In the genomic region with DNA sequence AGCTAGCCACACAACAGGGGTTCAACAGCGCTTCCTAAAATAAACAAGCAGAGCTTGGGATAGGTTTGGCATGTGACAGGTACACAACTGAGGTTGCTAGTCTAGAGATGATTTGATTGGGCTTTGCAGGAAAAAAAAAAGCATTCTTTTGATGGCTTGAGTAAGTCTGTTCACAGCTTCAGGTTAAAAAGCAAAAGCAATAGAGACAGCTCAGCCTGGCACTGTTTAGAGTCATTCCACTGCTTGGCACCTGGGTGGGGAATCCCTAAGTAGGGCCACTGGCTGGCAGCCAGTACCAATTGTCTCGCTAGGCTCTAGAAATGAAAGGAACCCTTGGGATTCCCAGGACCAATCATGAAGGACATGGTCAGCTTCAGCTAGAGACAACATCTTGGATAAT, we compare ENCODE assay signal across 11 cellular contexts.
DNase-seq lines count a peak whose midpoint lies in the region; ATAC-seq and TF ChIP-seq lines count a peak whose summit lies in the region.
"Had no signal": no experiment of that assay in that cellular context is flagged by ENCODE, and none has a peak within 500 bp of the region (broad histone marks: within the 10 kb centered on the region; RNA-seq: fewer than 3 reads in every experiment).

No MANE protein-coding gene starts in this region.

- DNase-seq in DMS79 treated with DMSO at 0.1 percent for 48 hours (lab: John Stamatoyannopoulos, UW) (peak; percentile 47), NCI-H1105 treated with DMSO at 0.1 percent for 48 hours (lab: John Stamatoyannopoulos, UW) (peak; percentile 11), kidney epithelial cell (ENCODE audit: low read depth) (peak; percentile 12), DMS153 treated with DMSO at 0.1 percent for 48 hours (lab: John Stamatoyannopoulos, UW; ENCODE audit: unreplicated experiment) (no peak)
- DNase-seq: activated CD4-positive, alpha-beta T cell treated with anti-CD3 and anti-CD28 coated beads for 48 hours; activated effector memory CD4-positive, alpha-beta T cell treated with anti-CD3 and anti-CD28 coated beads, Interleukin-2, amount 50 U/mL, for 16 hours; T-cell had no signal

- H3K4me3 ChIP-seq in kidney epithelial cell (ENCODE audit: low read depth, low read length) = no peak overlapping the region

- no peak for TF ChIP-seq CTCF in kidney epithelial cell (IDR thresholded peaks at IDR 0.05; ENCODE audit: insufficient read depth, low read length, poor library complexity, severe bottlenecking)

- no peaks in the 10 kb centered on the region for H3K36me3 ChIP-seq in kidney epithelial cell (ENCODE audit: control insufficient read depth, insufficient read depth, low read length)

- H3K27me3 ChIP-seq in kidney epithelial cell (ENCODE audit: control insufficient read depth, insufficient read depth, low read length) = no peaks in the 10 kb centered on the region

- ATAC-seq in GM18909 (IDR thresholded peaks at IDR 0.05; ENCODE audit: poor library complexity, unreplicated experiment) (peak; percentile 75), HG03097 (IDR thresholded peaks at IDR 0.05; ENCODE audit: low FRiP score, unreplicated experiment) (no peak), HG03469 (IDR thresholded peaks at IDR 0.05; ENCODE audit: unreplicated experiment) (no peak), HG02852 (IDR thresholded peaks at IDR 0.05; ENCODE audit: unreplicated experiment) (no peak)
- ATAC-seq: T-cell had no signal
